Comparison of ENCODE assay signal across 8 cellular contexts in genomic region chr2:113173563-113174368, GRCh38. TPM values are rescaled to one million over a fixed set of nuclear protein-coding genes. Genes with fewer than 3 reads are reported as not detected.
DNase-seq lines count a peak whose midpoint lies in the region; ATAC-seq, FAIRE-seq and TF ChIP-seq lines count a peak whose summit lies in the region.

PSD4 (plus strand) TSS chr2:113173971; CDS start chr2:113182457, 8,486 bp downstream.

- intact Hi-C loops in CD14-positive monocyte (cut with micrococcal nuclease) = no loop called here
- intact Hi-C loops in psoas muscle (cut with DNase I) = no loop called here

- peaks cover 21 to 25% of the 10 kb centered on the region in 2 donors for H3K36me3 Mint-ChIP-seq in CD14-positive monocyte

- no peak within 1 kb of the TSS for H3K27ac ChIP-seq in psoas muscle

- H3K27me3 Mint-ChIP-seq in CD14-positive monocyte (ENCODE audit: low read depth in 3 of 3) = no peaks in the 10 kb centered on the region

- H3K27me3 ChIP-seq in psoas muscle (ENCODE audit: insufficient read depth in 3 of 3, low read length in 2 of 3) (no peaks in the 10 kb centered on the region), BE2C (no peaks in the 10 kb centered on the region)

- peaks cover 71% of the 10 kb centered on the region for H3K4me1 Mint-ChIP-seq in CD14-positive monocyte

- H3K36me3 ChIP-seq in psoas muscle (ENCODE audit: insufficient read depth in 1 of 2, low read depth in 1 of 2) (no peaks in the 10 kb centered on the region), BE2C (no peaks in the 10 kb centered on the region)

- H3K9me3 Mint-ChIP-seq in CD14-positive monocyte = peaks cover 0 to 1% (median 0%) of the 10 kb centered on the region in 7 donors

- H3K9me3 ChIP-seq in psoas muscle (no peaks in the 10 kb centered on the region), BE2C (no peaks in the 10 kb centered on the region)

- H3K27ac Mint-ChIP-seq in CD14-positive monocyte = peak within 1 kb of the TSS; percentile 93 to 98 (median 97)

- no peaks in the 10 kb centered on the region for H3K4me1 ChIP-seq in psoas muscle
- H3K4me1 ChIP-seq in BE2C = no peaks in the 10 kb centered on the region

- H3K4me3 Mint-ChIP-seq in CD14-positive monocyte = peak within 1 kb of the TSS; percentile 89 to 94

- 73 to 76% (median 74%) methylated on average over 11 to 14 of the region's 14 CpGs for WGBS in psoas muscle, 3 donors

- peak; percentile 82 for ATAC-seq in GM19463 (IDR thresholded peaks at IDR 0.05; ENCODE audit: unreplicated experiment)
- ATAC-seq in HG03575 (IDR thresholded peaks at IDR 0.05; ENCODE audit: extremely low read depth, insufficient number of reproducible peaks, low FRiP score, unreplicated experiment) = peak; percentile 47
- ATAC-seq in psoas muscle = peak in 1 of 4 donors; percentile 54

- peak; percentile 85 for DNase-seq in CD14-positive monocyte (ENCODE audit: low spot score)
- peak; percentile 73 for DNase-seq in activated CD4-positive, alpha-beta T cell treated with anti-CD3 and anti-CD28 coated beads for 1 hour
- DNase-seq in effector CD4-positive, alpha-beta T cell = peak; percentile 77
- peak; percentile 44 to 74 for DNase-seq in psoas muscle
- no peak for DNase-seq in BE2C
- DNase-seq in RCC 7860 (ENCODE audit: low spot score) = no peak

- TF ChIP-seq CTCF in CD14-positive monocyte (IDR thresholded peaks at IDR 0.05) (no peak), psoas muscle (IDR thresholded peaks at IDR 0.05) (no peak), BE2C (IDR thresholded peaks at IDR 0.05; ENCODE audit: low read depth, low read length) (no peak)

- H3K4me3 ChIP-seq in psoas muscle (peak within 1 kb of the TSS; percentile 22), BE2C (ENCODE audit: low read depth, low read length) (no peak within 1 kb of the TSS)

- no peak for FAIRE-seq in RCC 7860 (lab: Jason Lieb, UNC)

RNA-seq across cellular contexts. Expression of gene PSD4, which starts in this region (rescaled TPM):
- polyA plus RNA-seq in CD14-positive monocyte (10 to 100 TPM; 11.0 to 18.2 TPM), psoas muscle (under 1 TPM; 0.35 to 0.87 (median 0.82) TPM)
- total RNA-seq in psoas muscle = 1 to 10 TPM in 3 of 4 donors, under 1 TPM in 1; 0.76 to 1.7 (median 1.3) TPM
- 0.26 TPM for polyA plus RNA-seq in BE2C (2012; ENCODE audit: insufficient read depth, insufficient read length, low read depth)

Comparison
In these comparisons a context has a peak if more than half of its experiments do, and no peak if none do; other contexts are left out.
1. RNA of gene PSD4 (polyA plus RNA-seq): 11.0 to 18.2 TPM in CD14-positive monocyte; 0.35 to 0.87 TPM in psoas muscle; every median in the first group is over 4 times any median in the second.
2. DNase-seq: peak in CD14-positive monocyte (single experiment), activated CD4-positive, alpha-beta T cell treated with anti-CD3 and anti-CD28 coated beads for 1 hour (single experiment), effector CD4-positive, alpha-beta T cell (single experiment) and psoas muscle (2 of 2); none in BE2C (single experiment) and RCC 7860 (single experiment).